Comparison of ENCODE assay signal across 1 cellular context in the genomic region with DNA sequence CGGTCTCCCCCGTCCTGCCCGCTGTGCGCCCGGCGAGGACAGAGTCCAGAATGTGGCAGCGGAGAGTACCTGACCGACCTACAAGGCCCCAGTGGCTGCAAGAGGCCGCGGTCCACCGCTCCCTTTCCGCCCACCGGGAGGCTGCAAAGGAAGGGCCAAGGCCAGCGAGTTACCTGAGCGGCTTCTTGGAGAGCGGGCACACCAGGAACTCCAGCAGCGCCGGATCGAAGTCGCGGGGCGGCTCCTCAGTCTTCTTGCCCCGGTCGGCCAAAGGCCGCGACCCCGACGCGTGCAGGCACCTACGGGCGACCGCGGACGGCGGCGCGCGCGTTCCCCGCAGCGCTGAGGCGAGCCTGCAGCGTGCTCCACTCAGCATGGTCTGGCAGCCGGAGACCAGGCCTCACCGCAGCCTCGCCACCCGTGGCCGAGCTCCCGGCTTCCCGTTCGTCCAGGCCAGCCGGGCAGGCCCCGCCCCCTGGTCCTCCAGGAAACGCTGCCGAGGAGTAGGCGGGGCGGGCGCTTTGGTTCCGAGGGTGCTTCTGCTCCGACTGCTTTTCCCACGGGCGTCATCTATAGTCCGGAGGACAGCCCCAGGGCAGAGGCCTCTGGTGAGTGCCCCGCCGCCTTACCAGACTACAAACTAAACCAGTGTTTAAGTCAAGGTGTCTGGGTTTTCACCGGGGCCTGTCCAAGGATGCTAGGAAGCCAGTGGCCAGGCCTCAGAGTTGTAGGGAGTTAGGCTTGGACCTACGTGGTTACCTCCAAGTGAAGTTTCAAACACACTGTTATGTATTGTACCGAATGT.
TF ChIP-seq lines count a peak whose summit lies in the region.

A gene with protein sequence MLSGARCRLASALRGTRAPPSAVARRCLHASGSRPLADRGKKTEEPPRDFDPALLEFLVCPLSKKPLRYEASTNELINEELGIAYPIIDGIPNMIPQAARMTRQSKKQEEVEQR (minus strand): TSS at position 452 of the 805 bp plus-strand sequence. CDS start 76 bp downstream, at position 376.

TF ChIP-seq in K562, 482 proteins besides CTCF, POLR2A, EP300 and RAD21 (continued from another document and continues in another):
- TF ChIP-seq, protein P1, sequence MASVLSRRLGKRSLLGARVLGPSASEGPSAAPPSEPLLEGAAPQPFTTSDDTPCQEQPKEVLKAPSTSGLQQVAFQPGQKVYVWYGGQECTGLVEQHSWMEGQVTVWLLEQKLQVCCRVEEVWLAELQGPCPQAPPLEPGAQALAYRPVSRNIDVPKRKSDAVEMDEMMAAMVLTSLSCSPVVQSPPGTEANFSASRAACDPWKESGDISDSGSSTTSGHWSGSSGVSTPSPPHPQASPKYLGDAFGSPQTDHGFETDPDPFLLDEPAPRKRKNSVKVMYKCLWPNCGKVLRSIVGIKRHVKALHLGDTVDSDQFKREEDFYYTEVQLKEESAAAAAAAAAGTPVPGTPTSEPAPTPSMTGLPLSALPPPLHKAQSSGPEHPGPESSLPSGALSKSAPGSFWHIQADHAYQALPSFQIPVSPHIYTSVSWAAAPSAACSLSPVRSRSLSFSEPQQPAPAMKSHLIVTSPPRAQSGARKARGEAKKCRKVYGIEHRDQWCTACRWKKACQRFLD (CRISPR knock-in tag; IDR thresholded peaks at IDR 0.05), result no peak; the same call in 1 of the 2 replicates
- TF ChIP-seq ZNF589 (CRISPR knock-in tag; IDR thresholded peaks at IDR 0.05; ENCODE audit: low read depth), result no peak
- no peak for TF ChIP-seq ILF3 (IDR thresholded peaks at IDR 0.05; ENCODE audit: borderline replicate concordance)
- TF ChIP-seq MIER1 (IDR thresholded peaks at IDR 0.05; ENCODE audit: low read depth), result no peak
- TF ChIP-seq, protein P2, sequence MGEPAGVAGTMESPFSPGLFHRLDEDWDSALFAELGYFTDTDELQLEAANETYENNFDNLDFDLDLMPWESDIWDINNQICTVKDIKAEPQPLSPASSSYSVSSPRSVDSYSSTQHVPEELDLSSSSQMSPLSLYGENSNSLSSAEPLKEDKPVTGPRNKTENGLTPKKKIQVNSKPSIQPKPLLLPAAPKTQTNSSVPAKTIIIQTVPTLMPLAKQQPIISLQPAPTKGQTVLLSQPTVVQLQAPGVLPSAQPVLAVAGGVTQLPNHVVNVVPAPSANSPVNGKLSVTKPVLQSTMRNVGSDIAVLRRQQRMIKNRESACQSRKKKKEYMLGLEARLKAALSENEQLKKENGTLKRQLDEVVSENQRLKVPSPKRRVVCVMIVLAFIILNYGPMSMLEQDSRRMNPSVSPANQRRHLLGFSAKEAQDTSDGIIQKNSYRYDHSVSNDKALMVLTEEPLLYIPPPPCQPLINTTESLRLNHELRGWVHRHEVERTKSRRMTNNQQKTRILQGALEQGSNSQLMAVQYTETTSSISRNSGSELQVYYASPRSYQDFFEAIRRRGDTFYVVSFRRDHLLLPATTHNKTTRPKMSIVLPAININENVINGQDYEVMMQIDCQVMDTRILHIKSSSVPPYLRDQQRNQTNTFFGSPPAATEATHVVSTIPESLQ (CRISPR knock-in tag; IDR thresholded peaks at IDR 0.05), result no peak; the same call in 1 of the 2 replicates
- TF ChIP-seq, protein P3, sequence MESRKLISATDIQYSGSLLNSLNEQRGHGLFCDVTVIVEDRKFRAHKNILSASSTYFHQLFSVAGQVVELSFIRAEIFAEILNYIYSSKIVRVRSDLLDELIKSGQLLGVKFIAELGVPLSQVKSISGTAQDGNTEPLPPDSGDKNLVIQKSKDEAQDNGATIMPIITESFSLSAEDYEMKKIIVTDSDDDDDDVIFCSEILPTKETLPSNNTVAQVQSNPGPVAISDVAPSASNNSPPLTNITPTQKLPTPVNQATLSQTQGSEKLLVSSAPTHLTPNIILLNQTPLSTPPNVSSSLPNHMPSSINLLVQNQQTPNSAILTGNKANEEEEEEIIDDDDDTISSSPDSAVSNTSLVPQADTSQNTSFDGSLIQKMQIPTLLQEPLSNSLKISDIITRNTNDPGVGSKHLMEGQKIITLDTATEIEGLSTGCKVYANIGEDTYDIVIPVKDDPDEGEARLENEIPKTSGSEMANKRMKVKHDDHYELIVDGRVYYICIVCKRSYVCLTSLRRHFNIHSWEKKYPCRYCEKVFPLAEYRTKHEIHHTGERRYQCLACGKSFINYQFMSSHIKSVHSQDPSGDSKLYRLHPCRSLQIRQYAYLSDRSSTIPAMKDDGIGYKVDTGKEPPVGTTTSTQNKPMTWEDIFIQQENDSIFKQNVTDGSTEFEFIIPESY (CRISPR knock-in tag; IDR thresholded peaks at IDR 0.05), result no peak
- no peak for TF ChIP-seq ZNF707 (CRISPR knock-in tag; conservative IDR thresholded peaks at IDR 0.05)
- no peak for TF ChIP-seq CSDE1 (IDR thresholded peaks at IDR 0.05)
- no peak for TF ChIP-seq ZNF644 (tag; IDR thresholded peaks at IDR 0.05; ENCODE audit: low read depth)
- TF ChIP-seq YBX1 (IDR thresholded peaks at IDR 0.05), result no peak
- 0 out of 2 replicates have a peak, but pooled peaks have one; percentile 37 for TF ChIP-seq GATAD2A (IDR thresholded peaks at IDR 0.05)
- no peak for TF ChIP-seq STAT5A (IDR thresholded peaks at IDR 0.05; ENCODE audit: borderline replicate concordance, low read length)
- TF ChIP-seq MTF1 (CRISPR knock-in tag; IDR thresholded peaks at IDR 0.05; ENCODE audit: borderline replicate concordance), result no peak
- no peak for TF ChIP-seq PRPF4 (IDR thresholded peaks at IDR 0.05; ENCODE audit: insufficient read depth, low read depth, low read length, poor library complexity, severe bottlenecking)
- TF ChIP-seq SAFB2 (IDR thresholded peaks at IDR 0.05; ENCODE audit: borderline replicate concordance, low read depth, low read length, severe bottlenecking), result no peak
- TF ChIP-seq, protein P4, sequence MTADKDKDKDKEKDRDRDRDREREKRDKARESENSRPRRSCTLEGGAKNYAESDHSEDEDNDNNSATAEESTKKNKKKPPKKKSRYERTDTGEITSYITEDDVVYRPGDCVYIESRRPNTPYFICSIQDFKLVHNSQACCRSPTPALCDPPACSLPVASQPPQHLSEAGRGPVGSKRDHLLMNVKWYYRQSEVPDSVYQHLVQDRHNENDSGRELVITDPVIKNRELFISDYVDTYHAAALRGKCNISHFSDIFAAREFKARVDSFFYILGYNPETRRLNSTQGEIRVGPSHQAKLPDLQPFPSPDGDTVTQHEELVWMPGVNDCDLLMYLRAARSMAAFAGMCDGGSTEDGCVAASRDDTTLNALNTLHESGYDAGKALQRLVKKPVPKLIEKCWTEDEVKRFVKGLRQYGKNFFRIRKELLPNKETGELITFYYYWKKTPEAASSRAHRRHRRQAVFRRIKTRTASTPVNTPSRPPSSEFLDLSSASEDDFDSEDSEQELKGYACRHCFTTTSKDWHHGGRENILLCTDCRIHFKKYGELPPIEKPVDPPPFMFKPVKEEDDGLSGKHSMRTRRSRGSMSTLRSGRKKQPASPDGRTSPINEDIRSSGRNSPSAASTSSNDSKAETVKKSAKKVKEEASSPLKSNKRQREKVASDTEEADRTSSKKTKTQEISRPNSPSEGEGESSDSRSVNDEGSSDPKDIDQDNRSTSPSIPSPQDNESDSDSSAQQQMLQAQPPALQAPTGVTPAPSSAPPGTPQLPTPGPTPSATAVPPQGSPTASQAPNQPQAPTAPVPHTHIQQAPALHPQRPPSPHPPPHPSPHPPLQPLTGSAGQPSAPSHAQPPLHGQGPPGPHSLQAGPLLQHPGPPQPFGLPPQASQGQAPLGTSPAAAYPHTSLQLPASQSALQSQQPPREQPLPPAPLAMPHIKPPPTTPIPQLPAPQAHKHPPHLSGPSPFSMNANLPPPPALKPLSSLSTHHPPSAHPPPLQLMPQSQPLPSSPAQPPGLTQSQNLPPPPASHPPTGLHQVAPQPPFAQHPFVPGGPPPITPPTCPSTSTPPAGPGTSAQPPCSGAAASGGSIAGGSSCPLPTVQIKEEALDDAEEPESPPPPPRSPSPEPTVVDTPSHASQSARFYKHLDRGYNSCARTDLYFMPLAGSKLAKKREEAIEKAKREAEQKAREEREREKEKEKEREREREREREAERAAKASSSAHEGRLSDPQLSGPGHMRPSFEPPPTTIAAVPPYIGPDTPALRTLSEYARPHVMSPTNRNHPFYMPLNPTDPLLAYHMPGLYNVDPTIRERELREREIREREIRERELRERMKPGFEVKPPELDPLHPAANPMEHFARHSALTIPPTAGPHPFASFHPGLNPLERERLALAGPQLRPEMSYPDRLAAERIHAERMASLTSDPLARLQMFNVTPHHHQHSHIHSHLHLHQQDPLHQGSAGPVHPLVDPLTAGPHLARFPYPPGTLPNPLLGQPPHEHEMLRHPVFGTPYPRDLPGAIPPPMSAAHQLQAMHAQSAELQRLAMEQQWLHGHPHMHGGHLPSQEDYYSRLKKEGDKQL (CRISPR knock-in tag; IDR thresholded peaks at IDR 0.05; ENCODE audit: borderline replicate concordance), result peak; percentile 62; the same call in 1 of the 2 replicates
- peak in 1 of 2 experiments; percentile 60; a peak in 1 of 4 replicates for TF ChIP-seq KDM4B (IDR thresholded peaks at IDR 0.05; ENCODE audit: borderline replicate concordance in 2 of 2, low read depth in 1 of 2)
- TF ChIP-seq NFATC3 (IDR thresholded peaks at IDR 0.05), result no peak
- peak; percentile 77; the same call in 1 of the 2 replicates for TF ChIP-seq TAF7 (tag; IDR thresholded peaks at IDR 0.05)
- no peak; a peak in 1 of 4 replicates for TF ChIP-seq SRF (CRISPR knock-in tag; IDR thresholded peaks at IDR 0.05)
- TF ChIP-seq, protein P5, sequence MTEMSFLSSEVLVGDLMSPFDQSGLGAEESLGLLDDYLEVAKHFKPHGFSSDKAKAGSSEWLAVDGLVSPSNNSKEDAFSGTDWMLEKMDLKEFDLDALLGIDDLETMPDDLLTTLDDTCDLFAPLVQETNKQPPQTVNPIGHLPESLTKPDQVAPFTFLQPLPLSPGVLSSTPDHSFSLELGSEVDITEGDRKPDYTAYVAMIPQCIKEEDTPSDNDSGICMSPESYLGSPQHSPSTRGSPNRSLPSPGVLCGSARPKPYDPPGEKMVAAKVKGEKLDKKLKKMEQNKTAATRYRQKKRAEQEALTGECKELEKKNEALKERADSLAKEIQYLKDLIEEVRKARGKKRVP (CRISPR knock-in tag; IDR thresholded peaks at IDR 0.05), result no peak
- no peak for TF ChIP-seq BCOR (IDR thresholded peaks at IDR 0.05)
- no peak for TF ChIP-seq ZNF41 (CRISPR knock-in tag; conservative IDR thresholded peaks at IDR 0.05)
- TF ChIP-seq, protein P6, sequence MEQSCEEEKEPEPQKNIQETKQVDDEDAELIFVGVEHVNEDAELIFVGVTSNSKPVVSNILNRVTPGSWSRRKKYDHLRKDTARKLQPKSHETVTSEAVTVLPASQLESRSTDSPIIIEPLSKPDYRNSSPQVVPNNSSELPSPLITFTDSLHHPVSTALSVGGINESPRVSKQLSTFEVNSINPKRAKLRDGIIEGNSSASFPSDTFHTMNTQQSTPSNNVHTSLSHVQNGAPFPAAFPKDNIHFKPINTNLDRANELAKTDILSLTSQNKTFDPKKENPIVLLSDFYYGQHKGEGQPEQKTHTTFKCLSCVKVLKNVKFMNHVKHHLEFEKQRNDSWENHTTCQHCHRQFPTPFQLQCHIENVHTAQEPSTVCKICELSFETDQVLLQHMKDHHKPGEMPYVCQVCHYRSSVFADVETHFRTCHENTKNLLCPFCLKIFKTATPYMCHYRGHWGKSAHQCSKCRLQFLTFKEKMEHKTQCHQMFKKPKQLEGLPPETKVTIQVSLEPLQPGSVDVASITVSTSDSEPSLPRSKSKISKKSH (CRISPR knock-in tag; IDR thresholded peaks at IDR 0.05), result no peak
- no peak for TF ChIP-seq ZC3H4 (CRISPR knock-in tag; IDR thresholded peaks at IDR 0.05; ENCODE audit: borderline replicate concordance)
- TF ChIP-seq, protein P7, sequence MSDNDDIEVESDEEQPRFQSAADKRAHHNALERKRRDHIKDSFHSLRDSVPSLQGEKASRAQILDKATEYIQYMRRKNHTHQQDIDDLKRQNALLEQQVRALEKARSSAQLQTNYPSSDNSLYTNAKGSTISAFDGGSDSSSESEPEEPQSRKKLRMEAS (CRISPR knock-in tag; IDR thresholded peaks at IDR 0.05), result peak; percentile 87
- TF ChIP-seq, protein P8, sequence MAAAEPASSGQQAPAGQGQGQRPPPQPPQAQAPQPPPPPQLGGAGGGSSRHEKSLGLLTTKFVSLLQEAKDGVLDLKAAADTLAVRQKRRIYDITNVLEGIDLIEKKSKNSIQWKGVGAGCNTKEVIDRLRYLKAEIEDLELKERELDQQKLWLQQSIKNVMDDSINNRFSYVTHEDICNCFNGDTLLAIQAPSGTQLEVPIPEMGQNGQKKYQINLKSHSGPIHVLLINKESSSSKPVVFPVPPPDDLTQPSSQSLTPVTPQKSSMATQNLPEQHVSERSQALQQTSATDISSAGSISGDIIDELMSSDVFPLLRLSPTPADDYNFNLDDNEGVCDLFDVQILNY (CRISPR knock-in tag; IDR thresholded peaks at IDR 0.05), result 0 out of 2 replicates have a peak, but pooled peaks have one; percentile 51
- TF ChIP-seq ADNP (tag; IDR thresholded peaks at IDR 0.05), result no peak
- TF ChIP-seq L3MBTL2 (IDR thresholded peaks at IDR 0.05), result peak; percentile 87
- TF ChIP-seq PURB (CRISPR knock-in tag; IDR thresholded peaks at IDR 0.05; ENCODE audit: low read depth), result no peak
- TF ChIP-seq PHF8 (IDR thresholded peaks at IDR 0.05; ENCODE audit: borderline replicate concordance, low read length), result peak; percentile 92; the same call in 1 of the 2 replicates
- no peak for TF ChIP-seq GATA2 (CRISPR knock-in tag; IDR thresholded peaks at IDR 0.05)
- peak; percentile 84 for TF ChIP-seq EP400 (IDR thresholded peaks at IDR 0.05)
- no peak for TF ChIP-seq TEAD2 (tag; IDR thresholded peaks at IDR 0.05)
- no peak for TF ChIP-seq CAMTA2 (CRISPR knock-in tag; conservative IDR thresholded peaks at IDR 0.05)
- TF ChIP-seq GABPB2 (CRISPR knock-in tag; conservative IDR thresholded peaks at IDR 0.05), result no peak
- TF ChIP-seq RNF2 (IDR thresholded peaks at IDR 0.05), result no peak; the same call in 1 of the 2 replicates
- TF ChIP-seq ZNF436 (CRISPR knock-in tag; IDR thresholded peaks at IDR 0.05), result no peak
- TF ChIP-seq ZNF408 (CRISPR knock-in tag; IDR thresholded peaks at IDR 0.05; ENCODE audit: low read depth), result no peak
- no peak for TF ChIP-seq ZNF57 (CRISPR knock-in tag; IDR thresholded peaks at IDR 0.05)
- no peak for TF ChIP-seq ZNF79 (CRISPR knock-in tag; IDR thresholded peaks at IDR 0.05; ENCODE audit: low read depth)
- no peak for TF ChIP-seq SREBF2 (CRISPR knock-in tag; IDR thresholded peaks at IDR 0.05)
- TF ChIP-seq, protein P9, sequence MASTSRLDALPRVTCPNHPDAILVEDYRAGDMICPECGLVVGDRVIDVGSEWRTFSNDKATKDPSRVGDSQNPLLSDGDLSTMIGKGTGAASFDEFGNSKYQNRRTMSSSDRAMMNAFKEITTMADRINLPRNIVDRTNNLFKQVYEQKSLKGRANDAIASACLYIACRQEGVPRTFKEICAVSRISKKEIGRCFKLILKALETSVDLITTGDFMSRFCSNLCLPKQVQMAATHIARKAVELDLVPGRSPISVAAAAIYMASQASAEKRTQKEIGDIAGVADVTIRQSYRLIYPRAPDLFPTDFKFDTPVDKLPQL (IDR thresholded peaks at IDR 0.05; ENCODE audit: extremely low read depth, insufficient read length), result no peak
- TF ChIP-seq, protein P10, sequence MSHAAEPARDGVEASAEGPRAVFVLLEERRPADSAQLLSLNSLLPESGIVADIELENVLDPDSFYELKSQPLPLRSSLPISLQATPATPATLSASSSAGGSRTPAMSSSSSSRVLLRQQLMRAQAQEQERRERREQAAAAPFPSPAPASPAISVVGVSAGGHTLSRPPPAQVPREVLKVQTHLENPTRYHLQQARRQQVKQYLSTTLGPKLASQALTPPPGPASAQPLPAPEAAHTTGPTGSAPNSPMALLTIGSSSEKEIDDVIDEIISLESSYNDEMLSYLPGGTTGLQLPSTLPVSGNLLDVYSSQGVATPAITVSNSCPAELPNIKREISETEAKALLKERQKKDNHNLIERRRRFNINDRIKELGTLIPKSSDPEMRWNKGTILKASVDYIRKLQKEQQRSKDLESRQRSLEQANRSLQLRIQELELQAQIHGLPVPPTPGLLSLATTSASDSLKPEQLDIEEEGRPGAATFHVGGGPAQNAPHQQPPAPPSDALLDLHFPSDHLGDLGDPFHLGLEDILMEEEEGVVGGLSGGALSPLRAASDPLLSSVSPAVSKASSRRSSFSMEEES (CRISPR knock-in tag; IDR thresholded peaks at IDR 0.05), result no peak
